Comparison of ENCODE assay signal across 1 cellular context in the genomic region with DNA sequence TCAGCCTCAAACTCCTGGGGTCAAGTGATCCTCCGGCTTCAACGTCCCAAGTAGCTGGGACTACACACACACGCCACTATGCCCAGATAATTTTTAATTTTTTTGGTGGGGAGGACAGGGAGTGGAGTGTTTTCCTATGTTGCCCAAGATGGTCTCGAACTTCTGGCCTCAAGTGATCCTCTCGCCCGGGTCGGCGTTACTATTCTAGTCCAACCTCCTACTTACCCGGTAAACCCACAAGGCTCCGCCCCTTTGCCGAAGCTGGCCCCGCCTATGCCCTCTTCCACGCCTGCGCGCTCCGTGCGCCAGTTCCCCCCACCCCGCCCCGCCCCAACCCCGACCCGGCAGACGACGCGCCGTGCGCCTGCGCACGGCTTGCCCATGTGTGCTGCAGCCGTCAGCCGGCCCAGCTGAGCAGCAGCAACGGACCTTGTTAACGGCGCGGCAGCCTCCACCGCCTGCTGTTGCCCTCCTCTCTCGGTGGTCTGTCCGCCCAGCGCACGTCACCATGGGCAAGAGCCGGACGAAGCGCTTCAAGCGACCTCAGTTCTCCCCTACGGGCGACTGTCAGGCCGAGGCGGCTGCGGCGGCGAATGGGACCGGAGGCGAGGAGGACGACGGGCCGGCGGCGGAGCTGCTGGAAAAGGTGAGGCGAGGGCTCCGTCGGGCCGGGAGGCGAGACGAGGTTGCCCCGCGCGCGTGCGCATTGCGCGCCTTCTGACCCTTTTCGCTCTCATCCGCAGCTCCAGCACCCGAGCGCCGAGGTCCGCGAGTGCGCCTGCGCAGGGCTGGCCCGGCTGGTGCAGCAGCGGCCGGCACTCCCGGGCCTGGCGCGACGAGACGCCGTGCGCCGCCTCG.
A peak's percentile ranks its signal among the peaks of the same experiment; 100 is the strongest.
TF ChIP-seq lines count a peak whose summit lies in the region.

A gene with protein sequence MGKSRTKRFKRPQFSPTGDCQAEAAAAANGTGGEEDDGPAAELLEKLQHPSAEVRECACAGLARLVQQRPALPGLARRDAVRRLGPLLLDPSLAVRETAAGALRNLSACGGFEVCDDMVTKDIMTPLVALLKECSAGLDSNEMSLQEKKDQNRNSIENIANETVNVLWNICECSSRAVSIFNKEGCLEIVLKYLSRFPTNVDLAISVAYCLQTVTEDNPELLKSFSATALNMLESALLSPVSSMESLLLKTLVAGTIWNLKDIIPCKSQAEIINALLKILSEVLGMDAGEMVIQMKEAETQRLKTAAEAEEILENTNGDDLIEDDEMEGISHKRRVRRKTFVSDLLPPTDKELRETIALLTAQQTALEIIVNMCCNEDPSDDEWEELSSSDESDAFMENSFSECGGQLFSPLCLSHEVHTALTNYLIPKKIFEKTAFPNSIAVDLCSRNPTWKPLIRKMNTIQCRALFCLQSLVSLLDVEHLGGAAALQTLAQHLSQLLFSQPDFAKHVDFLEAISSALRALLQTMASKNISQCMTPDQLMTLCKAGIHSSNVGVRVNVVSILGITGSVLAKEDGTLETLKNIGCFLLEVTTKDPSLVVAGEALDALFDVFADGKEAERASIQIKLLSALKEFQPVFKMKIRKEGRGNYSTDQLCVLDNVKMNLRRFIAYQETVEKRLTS (plus strand): TSS at position 347 of the 858 bp plus-strand sequence. CDS start 162 bp downstream, at position 509.

TF ChIP-seq in K562, 482 proteins besides CTCF, POLR2A, EP300 and RAD21 (continued from another document and continues in another):
- TF ChIP-seq, protein P1, sequence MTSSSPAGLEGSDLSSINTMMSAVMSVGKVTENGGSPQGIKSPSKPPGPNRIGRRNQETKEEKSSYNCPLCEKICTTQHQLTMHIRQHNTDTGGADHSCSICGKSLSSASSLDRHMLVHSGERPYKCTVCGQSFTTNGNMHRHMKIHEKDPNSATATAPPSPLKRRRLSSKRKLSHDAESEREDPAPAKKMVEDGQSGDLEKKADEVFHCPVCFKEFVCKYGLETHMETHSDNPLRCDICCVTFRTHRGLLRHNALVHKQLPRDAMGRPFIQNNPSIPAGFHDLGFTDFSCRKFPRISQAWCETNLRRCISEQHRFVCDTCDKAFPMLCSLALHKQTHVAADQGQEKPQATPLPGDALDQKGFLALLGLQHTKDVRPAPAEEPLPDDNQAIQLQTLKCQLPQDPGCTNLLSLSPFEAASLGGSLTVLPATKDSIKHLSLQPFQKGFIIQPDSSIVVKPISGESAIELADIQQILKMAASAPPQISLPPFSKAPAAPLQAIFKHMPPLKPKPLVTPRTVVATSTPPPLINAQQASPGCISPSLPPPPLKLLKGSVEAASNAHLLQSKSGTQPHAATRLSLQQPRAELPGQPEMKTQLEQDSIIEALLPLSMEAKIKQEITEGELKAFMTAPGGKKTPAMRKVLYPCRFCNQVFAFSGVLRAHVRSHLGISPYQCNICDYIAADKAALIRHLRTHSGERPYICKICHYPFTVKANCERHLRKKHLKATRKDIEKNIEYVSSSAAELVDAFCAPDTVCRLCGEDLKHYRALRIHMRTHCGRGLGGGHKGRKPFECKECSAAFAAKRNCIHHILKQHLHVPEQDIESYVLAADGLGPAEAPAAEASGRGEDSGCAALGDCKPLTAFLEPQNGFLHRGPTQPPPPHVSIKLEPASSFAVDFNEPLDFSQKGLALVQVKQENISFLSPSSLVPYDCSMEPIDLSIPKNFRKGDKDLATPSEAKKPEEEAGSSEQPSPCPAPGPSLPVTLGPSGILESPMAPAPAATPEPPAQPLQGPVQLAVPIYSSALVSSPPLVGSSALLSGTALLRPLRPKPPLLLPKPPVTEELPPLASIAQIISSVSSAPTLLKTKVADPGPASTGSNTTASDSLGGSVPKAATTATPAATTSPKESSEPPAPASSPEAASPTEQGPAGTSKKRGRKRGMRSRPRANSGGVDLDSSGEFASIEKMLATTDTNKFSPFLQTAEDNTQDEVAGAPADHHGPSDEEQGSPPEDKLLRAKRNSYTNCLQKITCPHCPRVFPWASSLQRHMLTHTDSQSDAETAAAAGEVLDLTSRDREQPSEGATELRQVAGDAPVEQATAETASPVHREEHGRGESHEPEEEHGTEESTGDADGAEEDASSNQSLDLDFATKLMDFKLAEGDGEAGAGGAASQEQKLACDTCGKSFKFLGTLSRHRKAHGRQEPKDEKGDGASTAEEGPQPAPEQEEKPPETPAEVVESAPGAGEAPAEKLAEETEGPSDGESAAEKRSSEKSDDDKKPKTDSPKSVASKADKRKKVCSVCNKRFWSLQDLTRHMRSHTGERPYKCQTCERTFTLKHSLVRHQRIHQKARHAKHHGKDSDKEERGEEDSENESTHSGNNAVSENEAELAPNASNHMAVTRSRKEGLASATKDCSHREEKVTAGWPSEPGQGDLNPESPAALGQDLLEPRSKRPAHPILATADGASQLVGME (CRISPR knock-in tag; IDR thresholded peaks at IDR 0.05), result no peak
- TF ChIP-seq CEBPG (CRISPR knock-in tag; IDR thresholded peaks at IDR 0.05) (no peak), CEBPG (tag; conservative IDR thresholded peaks at IDR 0.05 in 1 of 2, IDR thresholded peaks at IDR 0.05 in 1 of 2) (no peak), PCBP1 (IDR thresholded peaks at IDR 0.05; ENCODE audit: low read depth, low read length, poor library complexity, severe bottlenecking) (no peak), ZNF174 (CRISPR knock-in tag; IDR thresholded peaks at IDR 0.05) (no peak), U2AF1 (optimal IDR thresholded peaks at IDR 0.05; ENCODE audit: low read depth, low read length) (no peak), ETV1 (tag; conservative IDR thresholded peaks at IDR 0.05; ENCODE audit: low read depth) (no peak), SPI1 (IDR thresholded peaks at IDR 0.05; ENCODE audit: borderline replicate concordance, low read depth, low read length) (0 out of 2 replicates have a peak, but pooled peaks have one; percentile 10), ZNF354B (CRISPR knock-in tag; IDR thresholded peaks at IDR 0.05) (no peak), NCOA4 (IDR thresholded peaks at IDR 0.05; ENCODE audit: partially characterized antibody) (no peak), CXXC5 (CRISPR knock-in tag; IDR thresholded peaks at IDR 0.05) (peak; percentile 42), ZFPM2 (CRISPR knock-in tag; IDR thresholded peaks at IDR 0.05) (no peak), CBX3 (IDR thresholded peaks at IDR 0.05; ENCODE audit: borderline replicate concordance in 1 of 2, low read length in 2 of 2) (peak in 1 of 2 experiments; percentile 24; a peak in 1 of 3 replicates), ZBTB8A (IDR thresholded peaks at IDR 0.05; ENCODE audit: partially characterized antibody) (no peak), NRF1 (conservative IDR thresholded peaks at IDR 0.05 in 1 of 2, IDR thresholded peaks at IDR 0.05 in 1 of 2) (peak; percentile 97 to 98), CHCHD3 (CRISPR knock-in tag; IDR thresholded peaks at IDR 0.05) (no peak), ASH1L (IDR thresholded peaks at IDR 0.05; ENCODE audit: borderline replicate concordance, low read depth, partially characterized antibody) (no peak), ILF3 (IDR thresholded peaks at IDR 0.05; ENCODE audit: borderline replicate concordance) (no peak), MCM2 (IDR thresholded peaks at IDR 0.05; ENCODE audit: low read depth) (no peak), MCM5 (IDR thresholded peaks at IDR 0.05; ENCODE audit: low read depth) (no peak), KDM1A (IDR thresholded peaks at IDR 0.05) (peak in 1 of 2 experiments; percentile 56; a peak in 3 of 4 replicates), ZNF551 (CRISPR knock-in tag; IDR thresholded peaks at IDR 0.05) (no peak), RBM17 (IDR thresholded peaks at IDR 0.05; ENCODE audit: borderline replicate concordance, low read depth, low read length) (no peak), POLR2B (IDR thresholded peaks at IDR 0.05; ENCODE audit: low read depth, partially characterized antibody) (peak; percentile 65), MIER1 (IDR thresholded peaks at IDR 0.05; ENCODE audit: low read depth) (no peak), CREBBP (IDR thresholded peaks at IDR 0.05; ENCODE audit: low read depth, low read length) (no peak)
- TF ChIP-seq, protein P2, sequence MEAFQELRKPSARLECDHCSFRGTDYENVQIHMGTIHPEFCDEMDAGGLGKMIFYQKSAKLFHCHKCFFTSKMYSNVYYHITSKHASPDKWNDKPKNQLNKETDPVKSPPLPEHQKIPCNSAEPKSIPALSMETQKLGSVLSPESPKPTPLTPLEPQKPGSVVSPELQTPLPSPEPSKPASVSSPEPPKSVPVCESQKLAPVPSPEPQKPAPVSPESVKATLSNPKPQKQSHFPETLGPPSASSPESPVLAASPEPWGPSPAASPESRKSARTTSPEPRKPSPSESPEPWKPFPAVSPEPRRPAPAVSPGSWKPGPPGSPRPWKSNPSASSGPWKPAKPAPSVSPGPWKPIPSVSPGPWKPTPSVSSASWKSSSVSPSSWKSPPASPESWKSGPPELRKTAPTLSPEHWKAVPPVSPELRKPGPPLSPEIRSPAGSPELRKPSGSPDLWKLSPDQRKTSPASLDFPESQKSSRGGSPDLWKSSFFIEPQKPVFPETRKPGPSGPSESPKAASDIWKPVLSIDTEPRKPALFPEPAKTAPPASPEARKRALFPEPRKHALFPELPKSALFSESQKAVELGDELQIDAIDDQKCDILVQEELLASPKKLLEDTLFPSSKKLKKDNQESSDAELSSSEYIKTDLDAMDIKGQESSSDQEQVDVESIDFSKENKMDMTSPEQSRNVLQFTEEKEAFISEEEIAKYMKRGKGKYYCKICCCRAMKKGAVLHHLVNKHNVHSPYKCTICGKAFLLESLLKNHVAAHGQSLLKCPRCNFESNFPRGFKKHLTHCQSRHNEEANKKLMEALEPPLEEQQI (IDR thresholded peaks at IDR 0.05), result no peak
- TF ChIP-seq, protein P3, sequence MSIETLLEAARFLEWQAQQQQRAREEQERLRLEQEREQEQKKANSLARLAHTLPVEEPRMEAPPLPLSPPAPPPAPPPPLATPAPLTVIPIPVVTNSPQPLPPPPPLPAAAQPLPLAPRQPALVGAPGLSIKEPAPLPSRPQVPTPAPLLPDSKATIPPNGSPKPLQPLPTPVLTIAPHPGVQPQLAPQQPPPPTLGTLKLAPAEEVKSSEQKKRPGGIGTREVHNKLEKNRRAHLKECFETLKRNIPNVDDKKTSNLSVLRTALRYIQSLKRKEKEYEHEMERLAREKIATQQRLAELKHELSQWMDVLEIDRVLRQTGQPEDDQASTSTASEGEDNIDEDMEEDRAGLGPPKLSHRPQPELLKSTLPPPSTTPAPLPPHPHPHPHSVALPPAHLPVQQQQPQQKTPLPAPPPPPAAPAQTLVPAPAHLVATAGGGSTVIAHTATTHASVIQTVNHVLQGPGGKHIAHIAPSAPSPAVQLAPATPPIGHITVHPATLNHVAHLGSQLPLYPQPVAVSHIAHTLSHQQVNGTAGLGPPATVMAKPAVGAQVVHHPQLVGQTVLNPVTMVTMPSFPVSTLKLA (conservative IDR thresholded peaks at IDR 0.05), result peak in 1 of 2 experiments; percentile 86; a peak in 2 of 4 replicates
- TF ChIP-seq, protein P4, sequence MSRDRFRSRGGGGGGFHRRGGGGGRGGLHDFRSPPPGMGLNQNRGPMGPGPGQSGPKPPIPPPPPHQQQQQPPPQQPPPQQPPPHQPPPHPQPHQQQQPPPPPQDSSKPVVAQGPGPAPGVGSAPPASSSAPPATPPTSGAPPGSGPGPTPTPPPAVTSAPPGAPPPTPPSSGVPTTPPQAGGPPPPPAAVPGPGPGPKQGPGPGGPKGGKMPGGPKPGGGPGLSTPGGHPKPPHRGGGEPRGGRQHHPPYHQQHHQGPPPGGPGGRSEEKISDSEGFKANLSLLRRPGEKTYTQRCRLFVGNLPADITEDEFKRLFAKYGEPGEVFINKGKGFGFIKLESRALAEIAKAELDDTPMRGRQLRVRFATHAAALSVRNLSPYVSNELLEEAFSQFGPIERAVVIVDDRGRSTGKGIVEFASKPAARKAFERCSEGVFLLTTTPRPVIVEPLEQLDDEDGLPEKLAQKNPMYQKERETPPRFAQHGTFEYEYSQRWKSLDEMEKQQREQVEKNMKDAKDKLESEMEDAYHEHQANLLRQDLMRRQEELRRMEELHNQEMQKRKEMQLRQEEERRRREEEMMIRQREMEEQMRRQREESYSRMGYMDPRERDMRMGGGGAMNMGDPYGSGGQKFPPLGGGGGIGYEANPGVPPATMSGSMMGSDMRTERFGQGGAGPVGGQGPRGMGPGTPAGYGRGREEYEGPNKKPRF (IDR thresholded peaks at IDR 0.05; ENCODE audit: low read depth, low read length), result no peak
- TF ChIP-seq, protein P5, sequence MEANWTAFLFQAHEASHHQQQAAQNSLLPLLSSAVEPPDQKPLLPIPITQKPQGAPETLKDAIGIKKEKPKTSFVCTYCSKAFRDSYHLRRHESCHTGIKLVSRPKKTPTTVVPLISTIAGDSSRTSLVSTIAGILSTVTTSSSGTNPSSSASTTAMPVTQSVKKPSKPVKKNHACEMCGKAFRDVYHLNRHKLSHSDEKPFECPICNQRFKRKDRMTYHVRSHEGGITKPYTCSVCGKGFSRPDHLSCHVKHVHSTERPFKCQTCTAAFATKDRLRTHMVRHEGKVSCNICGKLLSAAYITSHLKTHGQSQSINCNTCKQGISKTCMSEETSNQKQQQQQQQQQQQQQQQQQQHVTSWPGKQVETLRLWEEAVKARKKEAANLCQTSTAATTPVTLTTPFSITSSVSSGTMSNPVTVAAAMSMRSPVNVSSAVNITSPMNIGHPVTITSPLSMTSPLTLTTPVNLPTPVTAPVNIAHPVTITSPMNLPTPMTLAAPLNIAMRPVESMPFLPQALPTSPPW (CRISPR knock-in tag; IDR thresholded peaks at IDR 0.05), result peak; percentile 92
- TF ChIP-seq, protein P6, sequence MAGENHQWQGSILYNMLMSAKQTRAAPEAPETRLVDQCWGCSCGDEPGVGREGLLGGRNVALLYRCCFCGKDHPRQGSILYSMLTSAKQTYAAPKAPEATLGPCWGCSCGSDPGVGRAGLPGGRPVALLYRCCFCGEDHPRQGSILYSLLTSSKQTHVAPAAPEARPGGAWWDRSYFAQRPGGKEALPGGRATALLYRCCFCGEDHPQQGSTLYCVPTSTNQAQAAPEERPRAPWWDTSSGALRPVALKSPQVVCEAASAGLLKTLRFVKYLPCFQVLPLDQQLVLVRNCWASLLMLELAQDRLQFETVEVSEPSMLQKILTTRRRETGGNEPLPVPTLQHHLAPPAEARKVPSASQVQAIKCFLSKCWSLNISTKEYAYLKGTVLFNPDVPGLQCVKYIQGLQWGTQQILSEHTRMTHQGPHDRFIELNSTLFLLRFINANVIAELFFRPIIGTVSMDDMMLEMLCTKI (IDR thresholded peaks at IDR 0.05; ENCODE audit: partially characterized antibody), result no peak
- TF ChIP-seq, protein P7, sequence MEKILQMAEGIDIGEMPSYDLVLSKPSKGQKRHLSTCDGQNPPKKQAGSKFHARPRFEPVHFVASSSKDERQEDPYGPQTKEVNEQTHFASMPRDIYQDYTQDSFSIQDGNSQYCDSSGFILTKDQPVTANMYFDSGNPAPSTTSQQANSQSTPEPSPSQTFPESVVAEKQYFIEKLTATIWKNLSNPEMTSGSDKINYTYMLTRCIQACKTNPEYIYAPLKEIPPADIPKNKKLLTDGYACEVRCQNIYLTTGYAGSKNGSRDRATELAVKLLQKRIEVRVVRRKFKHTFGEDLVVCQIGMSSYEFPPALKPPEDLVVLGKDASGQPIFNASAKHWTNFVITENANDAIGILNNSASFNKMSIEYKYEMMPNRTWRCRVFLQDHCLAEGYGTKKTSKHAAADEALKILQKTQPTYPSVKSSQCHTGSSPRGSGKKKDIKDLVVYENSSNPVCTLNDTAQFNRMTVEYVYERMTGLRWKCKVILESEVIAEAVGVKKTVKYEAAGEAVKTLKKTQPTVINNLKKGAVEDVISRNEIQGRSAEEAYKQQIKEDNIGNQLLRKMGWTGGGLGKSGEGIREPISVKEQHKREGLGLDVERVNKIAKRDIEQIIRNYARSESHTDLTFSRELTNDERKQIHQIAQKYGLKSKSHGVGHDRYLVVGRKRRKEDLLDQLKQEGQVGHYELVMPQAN (IDR thresholded peaks at IDR 0.05; ENCODE audit: borderline replicate concordance), result peak; percentile 96
